13 cellular contexts compared by ENCODE assay signal in the genomic region with DNA sequence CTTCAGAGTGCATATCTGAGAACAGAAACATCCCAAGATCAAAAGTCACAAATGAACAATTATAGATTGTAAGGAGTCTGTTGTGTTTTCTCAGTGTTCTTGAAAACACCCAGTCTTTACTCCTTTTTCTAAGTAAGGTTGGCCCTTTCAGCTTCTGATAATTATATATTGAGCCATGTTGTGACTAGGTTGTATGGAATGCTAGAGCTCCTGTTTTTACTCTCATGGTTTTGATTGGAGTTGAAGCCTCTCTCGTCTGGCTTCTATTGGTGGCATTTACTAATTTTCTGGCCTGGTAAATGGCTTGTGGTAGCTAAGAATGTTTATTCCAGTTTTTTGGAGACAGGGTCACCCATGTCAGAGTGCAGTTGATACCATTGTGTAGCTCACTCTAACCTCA.
DNase-seq lines count a peak whose midpoint lies in the region; ATAC-seq and TF ChIP-seq lines count a peak whose summit lies in the region.
"Had no signal": no experiment of that assay in that cellular context is flagged by ENCODE, and none has a peak within 500 bp of the region (broad histone marks: within the 10 kb centered on the region; RNA-seq: fewer than 3 reads in every experiment).

No MANE protein-coding gene starts in this region.

- peaks cover 23% of the 10 kb centered on the region for H4K20me1 ChIP-seq in Loucy (ENCODE audit: insufficient read depth, low read length, poor library complexity, severe bottlenecking)

- TF ChIP-seq POLR2A in right lobe of liver (IDR thresholded peaks at IDR 0.05) (no peak), transverse colon (IDR thresholded peaks at IDR 0.05) (no peak)

- H3K4me1 ChIP-seq in Loucy (ENCODE audit: insufficient read depth, low read length, poor library complexity, severe bottlenecking) = peaks cover 35% of the 10 kb centered on the region
- peaks cover 5 to 64% (median 16%) of the 10 kb centered on the region in 4 donors for H3K4me1 ChIP-seq in right lobe of liver
- H3K4me1 ChIP-seq in transverse colon = peaks cover 20 to 94% (median 44%) of the 10 kb centered on the region in 4 donors

- TF ChIP-seq EP300 in transverse colon (IDR thresholded peaks at IDR 0.05; ENCODE audit: low read depth) = no peak

- in situ Hi-C loops in transverse colon (cut with MboI; ENCODE audit: low pct_ligation_motif_present in 1 of 4, low pct_unique_long_range_greater_than_20kb in 1 of 4, low sequenced_read_pairs in 3 of 4) = no loop called here

- no peak overlapping the region for H2AFZ ChIP-seq in Loucy (ENCODE audit: low read length)

- H3K9ac ChIP-seq in Loucy (ENCODE audit: low read depth, low read length, poor library complexity, severe bottlenecking) = no peak overlapping the region

- ATAC-seq in right lobe of liver (no peak), GM18861 (IDR thresholded peaks at IDR 0.05; ENCODE audit: unreplicated experiment) (no peak)

- H3K79me2 ChIP-seq in Loucy (ENCODE audit: insufficient read depth, low read length) = peaks cover 84% of the 10 kb centered on the region

- H3F3A ChIP-seq in Loucy (ENCODE audit: low read depth) = no peaks in the 10 kb centered on the region

- H3K4me2 ChIP-seq in Loucy (ENCODE audit: low read depth, low read length, poor library complexity, severe bottlenecking) = peak overlapping the region; percentile 33

- H3K27me3 ChIP-seq in Loucy (ENCODE audit: insufficient read depth, low read length, poor library complexity, severe bottlenecking) = no peaks in the 10 kb centered on the region
- H3K27me3 ChIP-seq in right lobe of liver = no peaks in the 10 kb centered on the region
- no peaks in the 10 kb centered on the region for H3K27me3 ChIP-seq in transverse colon

- H3K36me3 ChIP-seq in Loucy (ENCODE audit: insufficient read depth, low read length) (no peaks in the 10 kb centered on the region), right lobe of liver (no peaks in the 10 kb centered on the region), transverse colon (no peaks in the 10 kb centered on the region)

- no peak overlapping the region for H3K4me3 ChIP-seq in Loucy (ENCODE audit: low read length, poor library complexity, severe bottlenecking)
- H3K4me3 ChIP-seq in right lobe of liver = no peak overlapping the region
- H3K4me3 ChIP-seq in transverse colon = no peak overlapping the region
- H3K4me3 ChIP-seq: psoas muscle had no signal

- H3K9me2 ChIP-seq in Loucy (replicated peaks; ENCODE audit: low read depth, low read length) = no peaks in the 10 kb centered on the region

- intact Hi-C loops in right lobe of liver (cut with DNase I) (loop anchor here in 1 of 2 donors (10.0 kb wide), 1 partner anchor 54 kb away; no protein-coding TSS in a partner anchor), transverse colon (cut with DNase I; ENCODE audit: low total_unique reads) (no loop called here)

- H3K9me3 ChIP-seq in Loucy (ENCODE audit: insufficient read depth, low read depth, low read length) = no peaks in the 10 kb centered on the region
- H3K9me3 ChIP-seq in right lobe of liver = no peaks in the 10 kb centered on the region
- H3K9me3 ChIP-seq in transverse colon = no peaks in the 10 kb centered on the region
- H3K9me3 ChIP-seq: psoas muscle had no signal

- TF ChIP-seq CTCF in Loucy (conservative IDR thresholded peaks at IDR 0.05; ENCODE audit: low read length) = no peak
- no peak for TF ChIP-seq CTCF in right lobe of liver (IDR thresholded peaks at IDR 0.05)
- no peak for TF ChIP-seq CTCF in transverse colon (IDR thresholded peaks at IDR 0.05)

- no peak for DNase-seq in caudate nucleus (lab: John Stamatoyannopoulos, UW)
- DNase-seq in right lobe of liver = no peak
- no peak for DNase-seq in transverse colon
- no peak for DNase-seq in NCI-H187 (lab: John Stamatoyannopoulos, UW)
- DNase-seq in Kasumi-1 (lab: John Stamatoyannopoulos, UW) = no peak
- DNase-seq in cerebellar nuclear complex (lab: John Stamatoyannopoulos, UW) = no peak
- DNase-seq: DMS79, immature natural killer cell, NCI-H1417, OCI-M1, psoas muscle had no signal

- no CpG with 5 or more reads among the region's 1 CpG for WGBS in right lobe of liver (ENCODE audit: insufficient coverage, low coverage, low lambda C conversion rate, missing lambda C conversion rate)
- WGBS in transverse colon (ENCODE audit: low coverage in 1 of 2), 2 donors = 80% methylated on average over 1 of the region's 1 CpG; no CpG with 5 or more reads in 1 of the 2 donors

- H3K27ac ChIP-seq in caudate nucleus (ENCODE audit: low read depth, low read length) = peak overlapping the region; percentile 60
- H3K27ac ChIP-seq in right lobe of liver = peak overlapping the region in 2 of 3 donors; percentile 59 to 62
- peak overlapping the region; percentile 68 to 96 (median 94) for H3K27ac ChIP-seq in transverse colon
